Comparison of ENCODE assay signal across 33 cellular contexts in genomic region chr10:42868530-42868929, GRCh38.
"Had no signal": no experiment of that assay in that cellular context is flagged by ENCODE, and none has a peak within 500 bp of the region (broad histone marks: within the 10 kb centered on the region; RNA-seq: fewer than 3 reads in every experiment).

No MANE protein-coding gene starts in this region.

- ATAC-seq: activated CD8-positive, alpha-beta T cell treated with anti-CD3 and anti-CD28 coated beads for 36 hours; activated naive CD4-positive, alpha-beta T cell treated with anti-CD3 and anti-CD28 coated beads, Interleukin-2, amount 50 U/mL, for 72 hours; activated T-cell treated with anti-CD3 and anti-CD28 coated beads, Interleukin-2, amount 50 U/mL, for 4 hours; activated T-cell treated with anti-CD3 and anti-CD28 coated beads, Interleukin-2, amount 50 U/mL, for 72 hours; activated T-helper 17 cell treated with anti-CD3 and anti-CD28 coated beads, Interleukin-2, amount 50 U/mL, for 72 hours; body of pancreas had no signal

- H3K4me3 ChIP-seq: adrenal gland, body of pancreas, breast epithelium had no signal

- H3K9me3 ChIP-seq: adrenal gland, body of pancreas, breast epithelium had no signal

- H3K27ac ChIP-seq: adrenal gland, body of pancreas, brain microvascular endothelial cell, breast epithelium, VCaP had no signal

- H3K36me3 ChIP-seq: adrenal gland, brain microvascular endothelial cell, breast epithelium had no signal

- DNase-seq: activated B cell treated with CpG ODN at 0.5 μM for 24 hours; activated CD4-positive, alpha-beta memory T cell treated with anti-CD3 and anti-CD28 coated beads for 36 hours; activated CD4-positive, alpha-beta T cell treated with anti-CD3 and anti-CD28 coated beads for 4 hours; activated CD4-positive, alpha-beta T cell treated with anti-CD3 and anti-CD28 coated beads, Interleukin-2, amount 10 ng/mL, durations not matched to agents 24 days and 14 days; activated CD4-positive, alpha-beta T cell treated with anti-CD3 and anti-CD28 coated beads, Interleukin-2, amount 50 U/mL, for 1 hour; activated CD4-positive, alpha-beta T cell treated with anti-CD3 and anti-CD28 coated beads, Interleukin-2, amount 50 U/mL, for 4 hours; activated CD4-positive, CD25-positive, alpha-beta regulatory T cell treated with anti-CD3 and anti-CD28 coated beads, Interleukin-2, amount 50 U/mL, for 72 hours; activated CD8-positive, alpha-beta memory T cell treated with anti-CD3 and anti-CD28 coated beads, Interleukin-2, amount 50 U/mL, for 4 hours; activated CD8-positive, alpha-beta T cell treated with anti-CD3 and anti-CD28 coated beads for 36 hours; activated effector memory CD4-positive, alpha-beta T cell treated with anti-CD3 and anti-CD28 coated beads, Interleukin-2, amount 50 U/mL, for 16 hours; activated gamma-delta T cell treated with Interleukin-2 at 50 U/mL for 16 hours; activated naive CD4-positive, alpha-beta T cell; activated naive CD4-positive, alpha-beta T cell treated with anti-CD3 and anti-CD28 coated beads for 36 hours; activated naive CD4-positive, alpha-beta T cell treated with anti-CD3 and anti-CD28 coated beads, Interleukin-2, amount 50 U/mL, for 16 hours; activated naive CD8-positive, alpha-beta T cell treated with anti-CD3 and anti-CD28 coated beads for 36 hours; activated T-cell treated with anti-CD3 and anti-CD28 coated beads for 4 hours; activated T-cell treated with anti-CD3 and anti-CD28 coated beads, Interleukin-2, amount 50 U/mL, for 1 hour; activated T-cell treated with anti-CD3 and anti-CD28 coated beads, Interleukin-2, amount 50 U/mL, for 4 hours; activated T-cell treated with anti-CD3 and anti-CD28 coated beads, Interleukin-2, amount 50 U/mL, for 72 hours; adrenal gland; amniotic stem cell; aorta; body of pancreas; brain microvascular endothelial cell; central memory CD4-positive, alpha-beta T cell; SW 1271; T-helper 1 cell; T-helper 2 cell; T-helper 9 cell had no signal

- H3K4me1 ChIP-seq: breast epithelium had no signal
